ENCODE assay signal across 14 cellular contexts in the genomic region with DNA sequence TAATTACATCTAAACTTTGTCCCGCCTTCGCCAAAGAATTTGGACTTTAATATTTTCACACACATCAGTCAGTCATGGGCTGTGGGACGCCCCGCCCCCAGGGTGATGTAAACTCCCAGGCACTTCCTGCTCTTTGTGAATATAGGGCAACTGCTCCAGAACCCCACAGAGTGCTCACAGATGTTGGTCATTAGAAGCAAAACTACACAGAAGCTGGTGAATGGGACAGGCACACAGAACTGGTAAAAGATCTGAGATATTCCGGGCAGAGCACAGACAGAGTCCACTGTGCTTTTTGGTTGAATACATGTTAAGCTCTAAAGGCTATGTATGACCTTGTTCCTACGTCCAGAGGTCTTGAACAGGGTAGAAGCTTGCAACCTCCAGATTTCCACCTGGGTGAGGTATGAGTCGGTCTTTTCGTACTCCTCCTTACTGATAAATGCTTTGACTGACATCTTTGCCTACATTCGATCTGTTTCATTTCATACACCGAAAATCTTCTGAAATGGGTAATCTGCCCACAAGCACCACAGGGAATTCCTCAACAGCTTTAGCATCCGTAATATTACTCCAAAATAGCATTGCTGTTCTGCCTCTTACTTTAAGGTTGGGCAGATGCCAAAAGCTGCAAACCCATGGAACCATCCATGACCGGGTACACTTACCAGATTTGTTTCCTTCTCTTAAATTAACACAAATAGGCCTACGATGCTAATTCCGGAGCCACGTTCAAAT.
A peak's percentile ranks its signal among the peaks of the same experiment; 100 is the strongest.
DNase-seq lines count a peak whose midpoint lies in the region; ATAC-seq, FAIRE-seq and TF ChIP-seq lines count a peak whose summit lies in the region.
"Had no signal": no experiment of that assay in that cellular context is flagged by ENCODE, and none has a peak within 500 bp of the region (broad histone marks: within the 10 kb centered on the region; RNA-seq: fewer than 3 reads in every experiment).

No MANE protein-coding gene starts in this region.

- intact Hi-C loops in endothelial cell of umbilical vein (cut with micrococcal nuclease) = no loop called here

- no peaks in the 10 kb centered on the region for H3K27me3 ChIP-seq in endothelial cell of umbilical vein (ENCODE audit: control insufficient read depth in 2 of 2, insufficient read depth in 2 of 2, low read length in 2 of 2)

- no peak for TF ChIP-seq CTCF in endothelial cell of umbilical vein (IDR thresholded peaks at IDR 0.05; ENCODE audit: extremely low read depth in 1 of 2, insufficient read depth in 1 of 2, low read depth in 1 of 2, low read length in 2 of 2)

- no peak overlapping the region for H3K4me2 ChIP-seq in endothelial cell of umbilical vein (ENCODE audit: insufficient read depth, low read length)
- H3K4me2 ChIP-seq: A549 had no signal

- no peaks in the 10 kb centered on the region for H3K9me1 ChIP-seq in endothelial cell of umbilical vein (replicated peaks; ENCODE audit: control insufficient read depth, extremely low read depth, insufficient read depth, low read length)

- H3K79me2 ChIP-seq in endothelial cell of umbilical vein (ENCODE audit: control insufficient read depth, insufficient read depth, low read length) = no peaks in the 10 kb centered on the region
- H3K79me2 ChIP-seq: parathyroid adenoma had no signal

- no peak overlapping the region for H3K27ac ChIP-seq in endothelial cell of umbilical vein (ENCODE audit: insufficient read depth, low read depth, low read length)
- H3K27ac ChIP-seq: A549, parathyroid adenoma, WERI-Rb-1 had no signal

- ATAC-seq in GM18519 (IDR thresholded peaks at IDR 0.05; ENCODE audit: low FRiP score, unreplicated experiment) = no peak
- ATAC-seq: A549 had no signal

- no peak for TF ChIP-seq POLR2A in endothelial cell of umbilical vein (IDR thresholded peaks at IDR 0.05; ENCODE audit: low read depth, low read length)

- no peaks in the 10 kb centered on the region for H3K36me3 ChIP-seq in endothelial cell of umbilical vein (ENCODE audit: control insufficient read depth in 2 of 2, extremely low read depth in 1 of 2, insufficient read depth in 2 of 2, low read length in 2 of 2)
- H3K36me3 ChIP-seq: WERI-Rb-1 had no signal

- H3K9me3 ChIP-seq in endothelial cell of umbilical vein (replicated peaks; ENCODE audit: control insufficient read depth, insufficient read depth, low read length) = no peaks in the 10 kb centered on the region
- H3K9me3 ChIP-seq: A549 had no signal

- H3K4me1 ChIP-seq in endothelial cell of umbilical vein (ENCODE audit: control insufficient read depth, extremely low read depth, insufficient read depth, low read length) = peaks cover 7% of the 10 kb centered on the region
- H3K4me1 ChIP-seq: A549, parathyroid adenoma had no signal

- dilution Hi-C loops in endothelial cell of umbilical vein (cut with MboI; ENCODE audit: extremely low pct_ligation_motif_present, low sequenced_read_pairs) = no loop called here

- FAIRE-seq in endothelial cell of umbilical vein (lab: Jason Lieb, UNC) = peak; percentile 80
- FAIRE-seq: A549, HTR-8/SVneo had no signal

- no peaks in the 10 kb centered on the region for H4K20me1 ChIP-seq in endothelial cell of umbilical vein (replicated peaks; ENCODE audit: control insufficient read depth, extremely low read depth, insufficient read depth, low read length)

- H2AFZ ChIP-seq in endothelial cell of umbilical vein (ENCODE audit: low read depth, low read length) = peak overlapping the region; percentile 64
- H2AFZ ChIP-seq: parathyroid adenoma had no signal

- no peak overlapping the region for H3K9ac ChIP-seq in endothelial cell of umbilical vein (replicated peaks; ENCODE audit: extremely low read depth, insufficient read depth, low read length)
- H3K9ac ChIP-seq: parathyroid adenoma had no signal

- no TSS peak for BruUV-seq in endothelial cell of umbilical vein (replicated peaks; lab: Mats Ljungman, UMichigan)

- CTCF ChIA-PET in endothelial cell of umbilical vein (lab: Charles Lee) = no interaction called here

- H3K4me3 ChIP-seq in endothelial cell of umbilical vein (replicated peaks in 1 of 3; ENCODE audit: insufficient read depth in 1 of 3, low read depth in 1 of 3, low read length in 3 of 3) = no peak overlapping the region
- H3K4me3 ChIP-seq: A549 had no signal

- POLR2A ChIA-PET in endothelial cell of umbilical vein (lab: Charles Lee) = no interaction called here

- DNase-seq in A172 (ENCODE audit: low spot score) = peak; percentile 68
- peak; percentile 33 for DNase-seq in NCI-H226
- peak; percentile 42 for DNase-seq in endothelial cell of umbilical vein (ENCODE audit: low read depth, low spot score)
- DNase-seq in lung microvascular endothelial cell (ENCODE audit: low read depth in 2 of 2) = peak; percentile 20 to 73
- no peak for DNase-seq in DMS53 treated with DMSO at 0.1 percent for 48 hours (lab: John Stamatoyannopoulos, UW; ENCODE audit: unreplicated experiment)
- DNase-seq in NCI-H526 treated with DMSO at 0.1 percent for 48 hours (lab: John Stamatoyannopoulos, UW) = no peak
- no peak for DNase-seq in COLO668 (lab: John Stamatoyannopoulos, UW; ENCODE audit: unreplicated experiment)
- DNase-seq: hippocampal formation, NCI-H446 treated with DMSO at 0.1 percent for 48 hours, WERI-Rb-1 had no signal

TF ChIP-seq in endothelial cell of umbilical vein, 7 proteins besides CTCF, POLR2A, EP300 and RAD21:
- TF ChIP-seq POLR2AphosphoS5 (IDR thresholded peaks at IDR 0.05; ENCODE audit: insufficient read depth, low read depth, low read length) = no peak
- no peak for TF ChIP-seq MYC (IDR thresholded peaks at IDR 0.05; ENCODE audit: low read depth, low read length)
- no peak for TF ChIP-seq JUN (IDR thresholded peaks at IDR 0.05; ENCODE audit: borderline replicate concordance, insufficient read depth, insufficient read length, low read depth)
- no peak for TF ChIP-seq EZH2 (IDR thresholded peaks at IDR 0.05; ENCODE audit: borderline replicate concordance, low read depth, low read length, severe bottlenecking)
- TF ChIP-seq FOS (IDR thresholded peaks at IDR 0.05; ENCODE audit: borderline replicate concordance, insufficient read depth, low read length) = no peak
- no peak for TF ChIP-seq GATA2 (IDR thresholded peaks at IDR 0.05; ENCODE audit: insufficient read depth, insufficient read length, low read depth, low read length)
- TF ChIP-seq, protein P1, sequence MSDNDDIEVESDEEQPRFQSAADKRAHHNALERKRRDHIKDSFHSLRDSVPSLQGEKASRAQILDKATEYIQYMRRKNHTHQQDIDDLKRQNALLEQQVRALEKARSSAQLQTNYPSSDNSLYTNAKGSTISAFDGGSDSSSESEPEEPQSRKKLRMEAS (IDR thresholded peaks at IDR 0.05; ENCODE audit: insufficient read depth, insufficient read length) = no peak

Comparison
In these comparisons a context has a peak if more than half of its experiments do, and no peak if none do; other contexts are left out.
1. DNase-seq: peak in A172 (single experiment), NCI-H226 (single experiment), endothelial cell of umbilical vein (single experiment) and lung microvascular endothelial cell (2 of 2); none in DMS53 treated with DMSO at 0.1 percent for 48 hours (single experiment), NCI-H526 treated with DMSO at 0.1 percent for 48 hours (single experiment) and COLO668 (single experiment).